Comparison of ENCODE assay signal across 22 cellular contexts in genomic region chr4:65918217-65918616, GRCh38.
DNase-seq lines count a peak whose midpoint lies in the region; ATAC-seq, FAIRE-seq and TF ChIP-seq lines count a peak whose summit lies in the region.
"Had no signal": no experiment of that assay in that cellular context is flagged by ENCODE, and none has a peak within 500 bp of the region (broad histone marks: within the 10 kb centered on the region; RNA-seq: fewer than 3 reads in every experiment).

No MANE protein-coding gene starts in this region.

- intact Hi-C loops in CD8-positive, alpha-beta T cell (cut with DNase I, micrococcal nuclease): no loop called here

- H3K27ac Mint-ChIP-seq in CD8-positive, alpha-beta T cell: no peak overlapping the region
- H3K27ac Mint-ChIP-seq: activated CD4-positive, alpha-beta T cell treated with anti-CD3 and anti-CD28 coated beads, Interleukin-2, amount 10 ng/mL, durations not matched to agents 24 days and 14 days; activated naive CD8-positive, alpha-beta T cell; activated T-helper 17 cell treated with anti-CD3 and anti-CD28 coated beads, Interleukin-2, amount 50 U/mL, for 72 hours; T-helper 17 cell had no signal

- POLR2A ChIA-PET in CD8-positive, alpha-beta T cell (lab: Charles Lee): no interaction called here

- H3K27ac ChIP-seq in CD8-positive, alpha-beta T cell (ENCODE audit: low read depth, low read length): no peak overlapping the region
- H3K27ac ChIP-seq: epithelial cell of prostate, hepatocyte, SJSA1 had no signal

- no peak overlapping the region for H3K4me3 ChIP-seq in CD8-positive, alpha-beta T cell (ENCODE audit: low read depth, low read length)
- H3K4me3 ChIP-seq: hepatocyte, SJSA1 had no signal

- H3K4me3 Mint-ChIP-seq in CD8-positive, alpha-beta T cell: no peak overlapping the region
- H3K4me3 Mint-ChIP-seq: activated CD4-positive, alpha-beta T cell treated with anti-CD3 and anti-CD28 coated beads, Interleukin-2, amount 10 ng/mL, durations not matched to agents 24 days and 14 days; activated naive CD8-positive, alpha-beta T cell; activated T-helper 17 cell treated with anti-CD3 and anti-CD28 coated beads, Interleukin-2, amount 50 U/mL, for 72 hours; neural crest cell; T-helper 17 cell had no signal

- no peaks in the 10 kb centered on the region for H3K9me3 ChIP-seq in CD8-positive, alpha-beta T cell (ENCODE audit: low read length)
- H3K9me3 ChIP-seq: SJSA1 had no signal

- ATAC-seq in CD8-positive, alpha-beta T cell: no peak
- ATAC-seq: activated T-helper 17 cell treated with anti-CD3 and anti-CD28 coated beads, Interleukin-2, amount 50 U/mL, for 72 hours; T-helper 17 cell had no signal

- TF ChIP-seq POLR2A in GM12892 (IDR thresholded peaks at IDR 0.05; ENCODE audit: low read depth, low read length): no peak

- no peaks in the 10 kb centered on the region for H3K27me3 Mint-ChIP-seq in CD8-positive, alpha-beta T cell (ENCODE audit: low read depth)
- H3K27me3 Mint-ChIP-seq: activated CD4-positive, alpha-beta T cell treated with anti-CD3 and anti-CD28 coated beads, Interleukin-2, amount 10 ng/mL, durations not matched to agents 24 days and 14 days; activated naive CD8-positive, alpha-beta T cell; activated T-helper 17 cell treated with anti-CD3 and anti-CD28 coated beads, Interleukin-2, amount 50 U/mL, for 72 hours; T-helper 17 cell had no signal

- H3K36me3 ChIP-seq in CD8-positive, alpha-beta T cell (ENCODE audit: insufficient read depth, low read length): no peaks in the 10 kb centered on the region
- H3K36me3 ChIP-seq: SJSA1 had no signal

- FAIRE-seq in GM12892 (lab: Jason Lieb, UNC): no peak
- FAIRE-seq: islet of Langerhans, RCC 7860 had no signal

- no peaks in the 10 kb centered on the region for H3K4me1 ChIP-seq in CD8-positive, alpha-beta T cell (ENCODE audit: insufficient read depth, low read length)

- no peaks in the 10 kb centered on the region for H3K36me3 Mint-ChIP-seq in CD8-positive, alpha-beta T cell
- H3K36me3 Mint-ChIP-seq: activated naive CD8-positive, alpha-beta T cell had no signal

- H3K4me1 Mint-ChIP-seq in CD8-positive, alpha-beta T cell (ENCODE audit: low read depth): no peaks in the 10 kb centered on the region
- H3K4me1 Mint-ChIP-seq: activated CD4-positive, alpha-beta T cell treated with anti-CD3 and anti-CD28 coated beads, Interleukin-2, amount 10 ng/mL, durations not matched to agents 24 days and 14 days; activated T-helper 17 cell treated with anti-CD3 and anti-CD28 coated beads, Interleukin-2, amount 50 U/mL, for 72 hours; neural crest cell; T-helper 17 cell had no signal

- CTCF ChIA-PET in CD8-positive, alpha-beta T cell (lab: Charles Lee): no interaction called here

- H3K27me3 ChIP-seq in CD8-positive, alpha-beta T cell (ENCODE audit: insufficient read depth, low read length): no peaks in the 10 kb centered on the region
- H3K27me3 ChIP-seq: hepatocyte, SJSA1 had no signal

- H3K9me3 Mint-ChIP-seq in CD8-positive, alpha-beta T cell: peaks cover 16% of the 10 kb centered on the region
- H3K9me3 Mint-ChIP-seq: activated CD4-positive, alpha-beta T cell treated with anti-CD3 and anti-CD28 coated beads, Interleukin-2, amount 10 ng/mL, durations not matched to agents 24 days and 14 days; neural crest cell had no signal

- peak; percentile 1 for DNase-seq in DMS53 (lab: John Stamatoyannopoulos, UW)
- no peak for DNase-seq in DMS53 treated with DMSO at 0.1 percent for 48 hours (lab: John Stamatoyannopoulos, UW; ENCODE audit: unreplicated experiment)
- DNase-seq in NCI-H1694 (lab: John Stamatoyannopoulos, UW): peak; percentile 49
- DNase-seq in NCI-H82 (lab: John Stamatoyannopoulos, UW): peak; percentile 23
- peak; percentile 7 for DNase-seq in left kidney (ENCODE audit: low read depth, low spot score)
- no peak for DNase-seq in kidney glomerular epithelial cell (lab: John Stamatoyannopoulos, UW)
- no peak for DNase-seq in CD8-positive, alpha-beta T cell
- no peak for DNase-seq in GM12892 (ENCODE audit: insufficient read length)
- DNase-seq: activated CD4-positive, alpha-beta T cell treated with anti-CD3 and anti-CD28 coated beads, Interleukin-2, amount 10 ng/mL, durations not matched to agents 24 days and 14 days; AML-193; foreskin fibroblast; H9; stimulated activated CD8-positive, alpha-beta memory T cell treated with anti-CD3 and anti-CD28 coated beads, Interleukin-4, amount 100 ng/mL, for 48 hours; T-helper 17 cell had no signal

- TF ChIP-seq CTCF in CD8-positive, alpha-beta T cell (IDR thresholded peaks at IDR 0.05): no peak

Comparison
In these comparisons a context has a peak if more than half of its experiments do, and no peak if none do; other contexts are left out.
1. DNase-seq: peak in DMS53 (single experiment), NCI-H1694 (single experiment), NCI-H82 (single experiment) and left kidney (single experiment); none in DMS53 treated with DMSO at 0.1 percent for 48 hours (single experiment), kidney glomerular epithelial cell (single experiment), CD8-positive, alpha-beta T cell (0 of 7) and GM12892 (single experiment).